18 cellular contexts compared by ENCODE assay signal in genomic region chr10:98261436-98262277, GRCh38. TPM values are rescaled to one million over a fixed set of nuclear protein-coding genes. Genes with fewer than 3 reads are reported as not detected.
"Had no signal": no experiment of that assay in that cellular context is flagged by ENCODE, and none has a peak within 500 bp of the region (broad histone marks: within the 10 kb centered on the region; RNA-seq: fewer than 3 reads in every experiment).

No MANE protein-coding gene starts in this region.

- H3K4me3 Mint-ChIP-seq: activated CD4-positive, alpha-beta T cell treated with anti-CD3 and anti-CD28 coated beads, Interleukin-2, amount 10 ng/mL, durations not matched to agents 7 days and 5 days; activated naive CD8-positive, alpha-beta T cell; dendritic cell treated with granulocyte-macrophage colony-stimulating factor and Interleukin-4, amounts not matched to agents 40 ng/mL and 50 ng/mL, for 4 days; memory B cell; naive thymus-derived CD4-positive, alpha-beta T cell; neural progenitor cell; stimulated activated effector memory CD8-positive, alpha-beta T cell treated with anti-CD3 and anti-CD28 coated beads, Interleukin-12 subunit alpha, Interleukin-12 subunit beta, amount 100 ng/mL, for 72 hours; T-helper 1 cell treated with Interleukin-12 subunit alpha and Interleukin-12 subunit beta and Interleukin-4 antibody, amounts not matched to agents 30 μg/mL and 1 μg/mL, for 36 hours had no signal

- H3K36me3 Mint-ChIP-seq: activated naive CD8-positive, alpha-beta T cell; neural progenitor cell; stimulated activated effector memory CD8-positive, alpha-beta T cell treated with anti-CD3 and anti-CD28 coated beads, Interleukin-12 subunit alpha, Interleukin-12 subunit beta, amount 100 ng/mL, for 72 hours had no signal

- H3K27me3 ChIP-seq: cardiac muscle cell, neural progenitor cell, pancreas, right lobe of liver, upper lobe of right lung had no signal

- H3K36me3 ChIP-seq: cardiac muscle cell, neural progenitor cell, pancreas, right lobe of liver, thoracic aorta, upper lobe of right lung had no signal

- H3K27me3 Mint-ChIP-seq: activated naive CD8-positive, alpha-beta T cell had no signal

- H3K4me1 ChIP-seq: pancreas, right lobe of liver, upper lobe of right lung had no signal

- FAIRE-seq: endothelial cell of umbilical vein, pancreas had no signal

- DNase-seq: activated CD4-positive, alpha-beta T cell treated with anti-CD3 and anti-CD28 coated beads, Interleukin-2, amount 10 ng/mL, durations not matched to agents 7 days and 5 days; effector memory CD4-positive, alpha-beta T cell; naive thymus-derived CD4-positive, alpha-beta T cell; stimulated activated CD4-positive, alpha-beta T cell treated with anti-CD3 and anti-CD28 coated beads, Interleukin-4, amount 100 ng/mL, for 24 hours had no signal

- H3K9ac ChIP-seq: neural progenitor cell had no signal

- H2AFZ ChIP-seq: neural progenitor cell had no signal

- H3K27ac Mint-ChIP-seq: activated CD4-positive, alpha-beta T cell treated with anti-CD3 and anti-CD28 coated beads, Interleukin-2, amount 10 ng/mL, durations not matched to agents 7 days and 5 days; activated naive CD8-positive, alpha-beta T cell; memory B cell; stimulated activated effector memory CD8-positive, alpha-beta T cell treated with anti-CD3 and anti-CD28 coated beads, Interleukin-12 subunit alpha, Interleukin-12 subunit beta, amount 100 ng/mL, for 72 hours; T-helper 1 cell treated with Interleukin-12 subunit alpha and Interleukin-12 subunit beta and Interleukin-4 antibody, amounts not matched to agents 30 μg/mL and 1 μg/mL, for 36 hours had no signal

- H3K9me3 ChIP-seq: pancreas, right lobe of liver, thoracic aorta, upper lobe of right lung had no signal

- H3K4me2 ChIP-seq: neural progenitor cell, smooth muscle cell had no signal

- H3K27ac ChIP-seq: cardiac muscle cell, neural progenitor cell, right lobe of liver, thoracic aorta, upper lobe of right lung had no signal

- H3K9me3 Mint-ChIP-seq: activated CD4-positive, alpha-beta T cell treated with anti-CD3 and anti-CD28 coated beads, Interleukin-2, amount 10 ng/mL, durations not matched to agents 7 days and 5 days; dendritic cell treated with granulocyte-macrophage colony-stimulating factor and Interleukin-4, amounts not matched to agents 40 ng/mL and 50 ng/mL, for 4 days; memory B cell; neural progenitor cell; stimulated activated effector memory CD8-positive, alpha-beta T cell treated with anti-CD3 and anti-CD28 coated beads, Interleukin-12 subunit alpha, Interleukin-12 subunit beta, amount 100 ng/mL, for 72 hours; T-helper 1 cell treated with Interleukin-12 subunit alpha and Interleukin-12 subunit beta and Interleukin-4 antibody, amounts not matched to agents 30 μg/mL and 1 μg/mL, for 36 hours had no signal

- H3K4me3 ChIP-seq: cardiac muscle cell, neural progenitor cell, pancreas, right lobe of liver, smooth muscle cell, thoracic aorta, upper lobe of right lung had no signal

- H3K4me1 Mint-ChIP-seq: activated CD4-positive, alpha-beta T cell treated with anti-CD3 and anti-CD28 coated beads, Interleukin-2, amount 10 ng/mL, durations not matched to agents 7 days and 5 days; memory B cell had no signal

RNA-seq across cellular contexts. Expression of gene LOXL4, which starts 6.3 kb away (rescaled TPM):
- total RNA-seq: activated CD4-positive, alpha-beta T cell treated with anti-CD3 and anti-CD28 coated beads, Interleukin-2, amount 10 ng/mL, durations not matched to agents 7 days and 5 days; activated CD8-positive, alpha-beta memory T cell treated with anti-CD3 and anti-CD28 coated beads for 36 hours; naive thymus-derived CD4-positive, alpha-beta T cell had no signal
- polyA plus RNA-seq: naive thymus-derived CD4-positive, alpha-beta T cell had no signal
